In genomic region chr12:125180144-125180543, GRCh38 we compare ENCODE assay signal across 3 cellular contexts.
"Had no signal": no experiment of that assay in that cellular context is flagged by ENCODE, and none has a peak within 500 bp of the region (broad histone marks: within the 10 kb centered on the region; RNA-seq: fewer than 3 reads in every experiment).

No MANE protein-coding gene starts in this region.

- H3K4me3 ChIP-seq: GM12878 had no signal

- DNase-seq: GDM1, GF-D8 had no signal

- ATAC-seq: GM12878 had no signal
